In the genomic region with DNA sequence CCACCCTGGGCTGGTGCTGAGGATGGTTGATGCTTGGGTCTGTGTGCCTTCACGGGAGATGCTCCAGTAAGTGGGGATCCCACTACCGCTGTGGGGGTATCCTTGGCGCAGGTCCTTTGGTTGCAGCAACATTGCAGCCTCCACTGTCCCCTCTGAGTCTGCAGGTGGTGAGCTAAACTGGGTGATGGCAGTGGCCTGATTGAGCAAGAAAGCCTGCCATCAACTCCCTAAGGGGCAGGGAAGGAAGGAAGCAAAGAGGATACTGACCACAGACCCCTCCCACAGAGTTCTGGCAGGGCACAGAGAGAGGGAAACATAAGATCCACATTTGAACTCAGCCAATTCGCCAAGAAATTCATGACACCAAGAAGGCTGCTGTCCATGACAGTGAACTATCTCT, we compare ENCODE assay signal across 30 cellular contexts.
"Had no signal": no experiment of that assay in that cellular context is flagged by ENCODE, and none has a peak within 500 bp of the region (broad histone marks: within the 10 kb centered on the region; RNA-seq: fewer than 3 reads in every experiment).

No MANE protein-coding gene starts in this region.

- H3K9me3 Mint-ChIP-seq: activated CD4-positive, alpha-beta memory T cell treated with anti-CD3 and anti-CD28 coated beads for 36 hours; activated CD4-positive, alpha-beta T cell treated with anti-CD3 and anti-CD28 coated beads, Interleukin-2, amount 10 ng/mL, durations not matched to agents 24 days and 14 days; activated naive CD4-positive, alpha-beta T cell treated with anti-CD3 and anti-CD28 coated beads, Interleukin-2, amount 10 ng/mL, durations not matched to agents 7 days and 5 days; activated naive CD8-positive, alpha-beta T cell treated with anti-CD3 and anti-CD28 coated beads, Interleukin-2, amount 10 ng/mL, durations not matched to agents 7 days and 5 days; activated T-helper 1 cell treated with anti-CD3 and anti-CD28 coated beads, Interleukin-12 subunit alpha, Interleukin-12 subunit beta, Interleukin-2, Interleukin-4 antibody, amounts not matched to agents 30 ng/mL and 10 ng/mL and 1 ng/mL, durations not matched to agents 14 hours and 24 hours and 36 hours; brain; effector memory CD8-positive, alpha-beta T cell; stimulated activated memory B cell treated with anti-CD40 and anti-IgM and Interleukin-4, amounts not matched to agents 10 μg/mL and 1 μg/mL and 100 μg/mL, for 72 hours; stimulated activated naive CD8-positive, alpha-beta T cell treated with anti-CD3 and anti-CD28 coated beads, Interleukin-15, amount 100 ng/mL, for 72 hours; type B pancreatic cell had no signal

- H3K36me3 ChIP-seq: ascending aorta, gastroesophageal sphincter, right atrium auricular region, uterus had no signal

- H3K27me3 ChIP-seq: ascending aorta, hepatocyte, right atrium auricular region, uterus had no signal

- ATAC-seq: effector memory CD8-positive, alpha-beta T cell; gastroesophageal sphincter; left cardiac atrium; stimulated activated memory B cell treated with anti-CD40 and anti-IgM and Interleukin-4, amounts not matched to agents 10 μg/mL and 1 μg/mL and 100 μg/mL, for 72 hours had no signal

- H3K36me3 Mint-ChIP-seq: activated CD4-positive, alpha-beta memory T cell treated with anti-CD3 and anti-CD28 coated beads for 36 hours; activated naive CD4-positive, alpha-beta T cell treated with anti-CD3 and anti-CD28 coated beads, Interleukin-2, amount 10 ng/mL, durations not matched to agents 7 days and 5 days; activated naive CD8-positive, alpha-beta T cell treated with anti-CD3 and anti-CD28 coated beads, Interleukin-2, amount 10 ng/mL, durations not matched to agents 7 days and 5 days; brain; stimulated activated memory B cell treated with anti-CD40 and anti-IgM and Interleukin-4, amounts not matched to agents 10 μg/mL and 1 μg/mL and 100 μg/mL, for 72 hours; type B pancreatic cell had no signal

- DNase-seq: activated CD4-positive, alpha-beta memory T cell treated with anti-CD3 and anti-CD28 coated beads for 36 hours; activated CD4-positive, alpha-beta T cell treated with anti-CD3 and anti-CD28 coated beads, Interleukin-2, amount 10 ng/mL, durations not matched to agents 24 days and 14 days; activated CD4-positive, CD25-positive, alpha-beta regulatory T cell treated with anti-CD3 and anti-CD28 coated beads, Interleukin-2, amount 50 U/mL, for 72 hours; activated CD8-positive, alpha-beta memory T cell treated with anti-CD3 and anti-CD28 coated beads, Interleukin-2, amount 50 U/mL, for 4 hours; activated gamma-delta T cell; activated naive CD4-positive, alpha-beta T cell treated with anti-CD3 and anti-CD28 coated beads, Interleukin-2, amount 10 ng/mL, durations not matched to agents 7 days and 5 days; activated naive CD8-positive, alpha-beta T cell treated with anti-CD3 and anti-CD28 coated beads, Interleukin-2, amount 10 ng/mL, durations not matched to agents 7 days and 5 days; activated T-cell treated with anti-CD3 and anti-CD28 coated beads, Interleukin-2, amount 50 U/mL, for 1 hour; effector memory CD8-positive, alpha-beta T cell; erythroblast; left cardiac atrium; mammary epithelial cell; nucleus accumbens; stimulated activated CD4-positive, alpha-beta T cell treated with anti-CD3 and anti-CD28 coated beads, Interleukin-1b, Interleukin-23, amount 100 ng/mL, for 48 hours; stimulated activated CD4-positive, alpha-beta T cell treated with anti-CD3 and anti-CD28 coated beads, Interleukin-4, amount 100 ng/mL, for 4 hours; stimulated activated CD8-positive, alpha-beta memory T cell treated with anti-CD3 and anti-CD28 coated beads, Interleukin-4, amount 100 ng/mL, for 48 hours; stimulated activated naive CD8-positive, alpha-beta T cell treated with anti-CD3 and anti-CD28 coated beads, Interleukin-15, amount 100 ng/mL, for 72 hours; substantia nigra; T-helper 9 cell; uterus had no signal

- H3K4me3 ChIP-seq: ascending aorta, coronary artery, gastroesophageal sphincter, hepatocyte, right atrium auricular region, smooth muscle cell, uterus had no signal

- H3K27ac Mint-ChIP-seq: activated CD4-positive, alpha-beta memory T cell treated with anti-CD3 and anti-CD28 coated beads for 36 hours; activated CD4-positive, alpha-beta T cell treated with anti-CD3 and anti-CD28 coated beads, Interleukin-2, amount 10 ng/mL, durations not matched to agents 24 days and 14 days; activated naive CD4-positive, alpha-beta T cell treated with anti-CD3 and anti-CD28 coated beads, Interleukin-2, amount 10 ng/mL, durations not matched to agents 7 days and 5 days; activated naive CD8-positive, alpha-beta T cell treated with anti-CD3 and anti-CD28 coated beads, Interleukin-2, amount 10 ng/mL, durations not matched to agents 7 days and 5 days; activated T-helper 1 cell treated with anti-CD3 and anti-CD28 coated beads, Interleukin-12 subunit alpha, Interleukin-12 subunit beta, Interleukin-2, Interleukin-4 antibody, amounts not matched to agents 30 ng/mL and 10 ng/mL and 1 ng/mL, durations not matched to agents 14 hours and 24 hours and 36 hours; brain; stimulated activated memory B cell treated with anti-CD40 and anti-IgM and Interleukin-4, amounts not matched to agents 10 μg/mL and 1 μg/mL and 100 μg/mL, for 72 hours; stimulated activated naive CD8-positive, alpha-beta T cell treated with anti-CD3 and anti-CD28 coated beads, Interleukin-15, amount 100 ng/mL, for 72 hours; type B pancreatic cell had no signal

- H3K4me3 Mint-ChIP-seq: activated CD4-positive, alpha-beta memory T cell treated with anti-CD3 and anti-CD28 coated beads for 36 hours; activated CD4-positive, alpha-beta T cell treated with anti-CD3 and anti-CD28 coated beads, Interleukin-2, amount 10 ng/mL, durations not matched to agents 24 days and 14 days; activated naive CD4-positive, alpha-beta T cell treated with anti-CD3 and anti-CD28 coated beads, Interleukin-2, amount 10 ng/mL, durations not matched to agents 7 days and 5 days; activated naive CD8-positive, alpha-beta T cell treated with anti-CD3 and anti-CD28 coated beads, Interleukin-2, amount 10 ng/mL, durations not matched to agents 7 days and 5 days; activated T-helper 1 cell treated with anti-CD3 and anti-CD28 coated beads, Interleukin-12 subunit alpha, Interleukin-12 subunit beta, Interleukin-2, Interleukin-4 antibody, amounts not matched to agents 30 ng/mL and 10 ng/mL and 1 ng/mL, durations not matched to agents 14 hours and 24 hours and 36 hours; brain; effector memory CD8-positive, alpha-beta T cell; stimulated activated memory B cell treated with anti-CD40 and anti-IgM and Interleukin-4, amounts not matched to agents 10 μg/mL and 1 μg/mL and 100 μg/mL, for 72 hours; stimulated activated naive CD8-positive, alpha-beta T cell treated with anti-CD3 and anti-CD28 coated beads, Interleukin-15, amount 100 ng/mL, for 72 hours; type B pancreatic cell had no signal

- H3K4me1 Mint-ChIP-seq: activated CD4-positive, alpha-beta T cell treated with anti-CD3 and anti-CD28 coated beads, Interleukin-2, amount 10 ng/mL, durations not matched to agents 24 days and 14 days; activated naive CD4-positive, alpha-beta T cell treated with anti-CD3 and anti-CD28 coated beads, Interleukin-2, amount 10 ng/mL, durations not matched to agents 7 days and 5 days; brain; stimulated activated memory B cell treated with anti-CD40 and anti-IgM and Interleukin-4, amounts not matched to agents 10 μg/mL and 1 μg/mL and 100 μg/mL, for 72 hours; stimulated activated naive CD8-positive, alpha-beta T cell treated with anti-CD3 and anti-CD28 coated beads, Interleukin-15, amount 100 ng/mL, for 72 hours had no signal
